Comparison of ENCODE assay signal across 17 cellular contexts in the genomic region with DNA sequence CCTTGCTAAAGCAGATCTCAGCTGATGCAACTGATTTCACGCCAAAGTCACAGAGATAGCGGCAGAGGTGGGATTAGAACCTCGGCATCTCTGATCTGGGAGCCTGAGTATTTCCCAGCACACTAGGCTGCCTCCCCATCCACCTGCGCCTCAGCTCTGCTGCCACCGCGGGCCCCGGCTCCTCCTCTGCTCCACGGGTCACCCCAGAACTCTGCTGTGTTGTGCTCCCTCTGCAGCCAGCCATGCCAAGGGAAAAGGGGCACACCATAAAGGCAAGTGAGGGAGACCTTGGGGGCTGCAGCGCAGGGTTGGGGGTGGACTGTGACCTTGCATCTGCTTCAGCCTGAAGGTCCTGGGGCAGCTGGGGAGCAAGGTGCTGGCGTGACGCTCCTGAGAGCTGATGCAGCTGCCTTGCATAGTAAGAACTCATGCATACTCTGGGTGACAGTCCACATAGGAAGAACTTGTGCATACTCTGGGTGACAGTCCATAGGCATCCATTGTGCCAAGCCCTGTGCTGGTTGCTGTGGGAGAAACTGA.
"Had no signal": no experiment of that assay in that cellular context is flagged by ENCODE, and none has a peak within 500 bp of the region (broad histone marks: within the 10 kb centered on the region; RNA-seq: fewer than 3 reads in every experiment).

No MANE protein-coding gene starts in this region.

- H3K9me3 ChIP-seq: gastroesophageal sphincter, sigmoid colon had no signal

- H3K27ac ChIP-seq: gastroesophageal sphincter, sigmoid colon had no signal

- H3K9me3 Mint-ChIP-seq: activated CD4-positive, alpha-beta memory T cell treated with anti-CD3 and anti-CD28 coated beads for 36 hours; activated naive CD8-positive, alpha-beta T cell treated with anti-CD3 and anti-CD28 coated beads for 36 hours; endodermal cell; nephron progenitor cell had no signal

- H3K27me3 Mint-ChIP-seq: activated CD4-positive, alpha-beta memory T cell treated with anti-CD3 and anti-CD28 coated beads for 36 hours had no signal

- H3K4me1 Mint-ChIP-seq: nephron progenitor cell had no signal

- H3K27me3 ChIP-seq: gastroesophageal sphincter, sigmoid colon had no signal

- ATAC-seq: gastroesophageal sphincter had no signal

- H3K4me3 Mint-ChIP-seq: activated CD4-positive, alpha-beta memory T cell treated with anti-CD3 and anti-CD28 coated beads for 36 hours; activated naive CD8-positive, alpha-beta T cell treated with anti-CD3 and anti-CD28 coated beads for 36 hours; endodermal cell; nephron progenitor cell had no signal

- H3K4me3 ChIP-seq: coronary artery, gastroesophageal sphincter, sigmoid colon had no signal

- H3K27ac Mint-ChIP-seq: activated CD4-positive, alpha-beta memory T cell treated with anti-CD3 and anti-CD28 coated beads for 36 hours; activated naive CD8-positive, alpha-beta T cell treated with anti-CD3 and anti-CD28 coated beads for 36 hours; endodermal cell; nephron progenitor cell had no signal

- H3K36me3 Mint-ChIP-seq: activated CD4-positive, alpha-beta memory T cell treated with anti-CD3 and anti-CD28 coated beads for 36 hours had no signal

- H3K36me3 ChIP-seq: gastroesophageal sphincter, sigmoid colon had no signal

- DNase-seq: activated CD4-positive, alpha-beta memory T cell treated with anti-CD3 and anti-CD28 coated beads for 36 hours; activated CD4-positive, alpha-beta T cell treated with anti-CD3 and anti-CD28 coated beads for 48 hours; activated CD4-positive, CD25-positive, alpha-beta regulatory T cell; activated naive CD8-positive, alpha-beta T cell treated with anti-CD3 and anti-CD28 coated beads for 36 hours; cerebellar nuclear complex; endodermal cell; head of caudate nucleus; hypothalamus; left ventricle myocardium superior; nephron progenitor cell; nucleus accumbens; sigmoid colon; stimulated activated CD4-positive, alpha-beta T cell treated with anti-CD3 and anti-CD28 coated beads, Interleukin-4, amount 100 ng/mL, for 1 hour; stimulated activated naive CD4-positive, alpha-beta T cell; T1000 had no signal
